In the genomic region with DNA sequence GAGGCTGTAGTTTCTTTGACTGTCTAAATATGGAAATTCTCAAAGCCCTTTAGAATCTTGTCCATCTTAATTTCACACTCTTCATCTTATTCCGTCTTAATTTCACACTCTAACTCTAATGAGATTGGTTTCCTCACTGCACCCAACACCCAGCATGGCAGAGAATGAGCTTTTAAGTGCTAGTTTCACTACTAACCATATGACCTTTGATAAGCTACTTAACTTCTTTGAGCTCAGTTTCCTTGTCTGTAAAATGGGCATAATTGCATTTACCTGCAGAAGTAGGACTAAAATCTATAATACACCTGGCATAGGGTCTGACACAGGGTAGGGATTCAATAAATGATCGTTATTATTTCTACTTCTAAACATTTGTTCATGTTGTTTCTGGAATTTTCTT, we compare ENCODE assay signal across 33 cellular contexts.
"Had no signal": no experiment of that assay in that cellular context is flagged by ENCODE, and none has a peak within 500 bp of the region (broad histone marks: within the 10 kb centered on the region; RNA-seq: fewer than 3 reads in every experiment).

No MANE protein-coding gene starts in this region.

- DNase-seq: Karpas-422, MG63, NCI-H1048, NCI-H1092 treated with DMSO at 0.1 percent for 48 hours, NCI-H1105 treated with DMSO at 0.1 percent for 48 hours, NCI-H1417, NCI-H1436, NCI-H146, NCI-H1694, NCI-H187, NCI-H1930, NCI-H2029 treated with DMSO at 0.1 percent for 48 hours, NCI-H2081 treated with DMSO at 0.1 percent for 48 hours, NCI-H2107, NCI-H2171, NCI-H226, NCI-H446 treated with DMSO at 0.1 percent for 48 hours, NCI-H510A, NCI-H524, NCI-H69, NCI-H748 treated with DMSO at 0.1 percent for 48 hours, NCI-H82, PC-9, SHP77, SIG-M5, SJCRH30, T-cell had no signal

- H3K27me3 Mint-ChIP-seq: T-cell had no signal

- H3K4me3 ChIP-seq: MG63, PC-9, SJCRH30, SK-N-MC had no signal

- H3K9me3 Mint-ChIP-seq: T-cell had no signal

- H3K4me1 Mint-ChIP-seq: T-cell had no signal

- H3K4me1 ChIP-seq: SJCRH30 had no signal

- H3K27ac Mint-ChIP-seq: T-cell had no signal

- H2AFZ ChIP-seq: PC-9 had no signal

- FAIRE-seq: RCC 7860 had no signal

- H3K4me2 ChIP-seq: PC-9 had no signal

- H3K9me3 ChIP-seq: MG63, SJCRH30 had no signal

- H3K27ac ChIP-seq: PC-9, RWPE1, SJCRH30, SK-N-MC had no signal

- H3K4me3 Mint-ChIP-seq: T-cell had no signal

- ATAC-seq: Panc1, Right ventricle myocardium inferior, SK-N-SH treated with all-trans-retinoic acid at 6 μM for 48 hours, T-cell had no signal

- H3K27me3 ChIP-seq: MG63, SJCRH30 had no signal
